Comparison of ENCODE assay signal across 8 cellular contexts in the genomic region with DNA sequence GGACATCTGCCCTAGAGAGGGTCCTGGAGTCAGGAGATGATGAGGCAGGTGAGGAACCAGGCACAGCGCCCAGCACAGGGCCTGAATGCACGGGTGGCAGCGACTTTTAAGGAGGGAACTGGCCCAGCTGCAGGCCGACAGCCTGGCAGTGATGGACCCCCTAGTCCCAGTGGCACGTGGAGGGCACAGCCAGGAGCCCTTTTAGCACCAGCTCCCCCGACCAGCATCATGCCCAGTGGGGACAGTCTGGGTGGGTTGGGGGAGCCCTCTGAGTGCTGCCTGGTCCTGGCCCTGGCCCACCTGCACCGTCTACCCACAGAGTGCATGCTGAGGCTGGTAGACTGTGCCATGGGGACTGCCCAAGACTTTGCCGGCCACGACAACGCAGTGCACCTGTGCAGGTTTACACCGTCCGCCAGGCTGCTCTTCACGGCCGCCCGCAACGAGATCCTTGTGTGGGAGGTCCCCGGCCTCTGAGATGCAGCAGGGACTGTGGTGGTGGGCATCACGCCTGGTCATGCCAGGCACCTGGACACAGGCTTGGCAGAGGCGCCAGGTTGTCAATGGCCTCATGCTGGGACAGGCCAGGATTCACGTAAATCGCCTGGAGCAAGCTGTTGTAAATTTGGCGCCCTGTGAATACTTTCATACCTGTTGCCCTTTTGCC. TPM values are rescaled to one million over a fixed set of nuclear protein-coding genes. Genes with fewer than 3 reads are reported as not detected.
A peak's percentile ranks its signal among the peaks of the same experiment; 100 is the strongest.
DNase-seq lines count a peak whose midpoint lies in the region; ATAC-seq and TF ChIP-seq lines count a peak whose summit lies in the region.

No MANE protein-coding gene starts in this region.

- intact Hi-C loops in psoas muscle (cut with DNase I): no loop called here

- H2AFZ ChIP-seq in OCI-LY3 (ENCODE audit: low read depth, low read length): no peak overlapping the region

- no peaks in the 10 kb centered on the region for H3K9me3 Mint-ChIP-seq in effector memory CD8-positive, alpha-beta T cell

- no peaks in the 10 kb centered on the region for H4K20me1 ChIP-seq in OCI-LY3 (ENCODE audit: insufficient read depth, low read length)

- H3K4me1 ChIP-seq in OCI-LY3 (ENCODE audit: low read length): peaks cover 12% of the 10 kb centered on the region
- peaks cover 14% of the 10 kb centered on the region for H3K4me1 ChIP-seq in psoas muscle

- H3K4me1 Mint-ChIP-seq in effector memory CD8-positive, alpha-beta T cell (ENCODE audit: low read depth in 2 of 2): peaks cover 3 to 10% of the 10 kb centered on the region in 2 donors

- H3K9me3 ChIP-seq in OCI-LY3 (ENCODE audit: insufficient read depth, low read length): no peaks in the 10 kb centered on the region
- no peaks in the 10 kb centered on the region for H3K9me3 ChIP-seq in psoas muscle

- no peak for DNase-seq in GM12865 (ENCODE audit: low read depth)
- DNase-seq in effector memory CD8-positive, alpha-beta T cell: no peak
- DNase-seq in psoas muscle: no peak
- DNase-seq in H4 (ENCODE audit: low spot score): no peak
- DNase-seq in DMS53 (lab: John Stamatoyannopoulos, UW): no peak
- DNase-seq in HPDE6-E6E7 (ENCODE audit: extremely low spot score): no peak

- ATAC-seq in effector memory CD8-positive, alpha-beta T cell (replicated peaks): no peak
- ATAC-seq in psoas muscle (no peak), GM18868 (IDR thresholded peaks at IDR 0.05; ENCODE audit: unreplicated experiment) (no peak)

- H3K79me2 ChIP-seq in OCI-LY3 (ENCODE audit: low read length): peaks cover 21% of the 10 kb centered on the region

- H3K36me3 Mint-ChIP-seq in effector memory CD8-positive, alpha-beta T cell (ENCODE audit: insufficient read depth): peaks cover 18% of the 10 kb centered on the region

- H3K27ac Mint-ChIP-seq in effector memory CD8-positive, alpha-beta T cell: peak overlapping the region; percentile 82 to 85

- H3K27ac ChIP-seq in OCI-LY3 (ENCODE audit: low read length) (0 out of 2 replicates have a peak overlapping the region, but pooled peaks have one; percentile 0), psoas muscle (peak overlapping the region; percentile 89)

- H3K4me2 ChIP-seq in OCI-LY3 (ENCODE audit: low read length): peak overlapping the region; percentile 63

- H3K9ac ChIP-seq in OCI-LY3 (ENCODE audit: low read length): peak overlapping the region; percentile 26; the same call in 1 of the 2 replicates

- no peaks in the 10 kb centered on the region for H3K27me3 Mint-ChIP-seq in effector memory CD8-positive, alpha-beta T cell

- H3K36me3 ChIP-seq in OCI-LY3 (replicated peaks; ENCODE audit: low read depth, low read length) (peaks cover 19% of the 10 kb centered on the region), psoas muscle (ENCODE audit: insufficient read depth in 1 of 2, low read depth in 1 of 2) (peaks cover 0 to 31% of the 10 kb centered on the region in 2 donors)

- H3K4me3 Mint-ChIP-seq in effector memory CD8-positive, alpha-beta T cell: peak overlapping the region; percentile 78 to 80

- H3K27me3 ChIP-seq in OCI-LY3 (ENCODE audit: low read depth, low read length) (no peaks in the 10 kb centered on the region), psoas muscle (ENCODE audit: insufficient read depth in 3 of 3, low read length in 2 of 3) (no peaks in the 10 kb centered on the region)

- TF ChIP-seq CTCF in GM12865 (IDR thresholded peaks at IDR 0.05; ENCODE audit: insufficient read depth, low read depth, low read length, missing control alignments) (no peak), OCI-LY3 (IDR thresholded peaks at IDR 0.05; ENCODE audit: low read depth, low read length) (no peak), psoas muscle (IDR thresholded peaks at IDR 0.05) (no peak)

- H3K4me3 ChIP-seq in GM12865 (ENCODE audit: low read depth, low read length) (peak overlapping the region; percentile 20), OCI-LY3 (ENCODE audit: low read length) (peak overlapping the region; percentile 97), psoas muscle (peak overlapping the region; percentile 98)

- 74 to 81% (median 74%) methylated on average over 22 of the region's 22 CpGs for WGBS in psoas muscle, 3 donors

RNA-seq across cellular contexts. Expression of gene RHOT2, which starts 0.7 kb away (rescaled TPM):
- 10 to 100 TPM; 38.8 to 56.8 (median 48.8) TPM for total RNA-seq in psoas muscle
- 10 to 100 TPM; 47.7 to 75.8 (median 52.6) TPM for polyA plus RNA-seq in psoas muscle
- 6.5 and 32.0 TPM in 2 replicates for total RNA-seq in H4 (2014; rRNA removed; shearing (Covaris generic))

RNA-seq across cellular contexts. Expression of gene RHBDL1, which starts 8.2 kb away (rescaled TPM):
- under 1 TPM; 0.13 to 0.42 (median 0.29) TPM for total RNA-seq in psoas muscle
- polyA plus RNA-seq in psoas muscle: under 1 TPM; 0.06 to 0.08 (median 0.08) TPM
- 0.31 and 3.8 TPM in 2 replicates for total RNA-seq in H4 (2014; rRNA removed; shearing (Covaris generic))

RNA-seq across cellular contexts. Expression of gene STUB1, which starts 13.0 kb away (rescaled TPM):
- total RNA-seq in psoas muscle: 100 to 1,000 TPM; 108 to 150 (median 115) TPM
- 100 to 1,000 TPM; 127 to 147 (median 134) TPM for polyA plus RNA-seq in psoas muscle
- total RNA-seq in H4 (2014; rRNA removed; shearing (Covaris generic)): 102 and 123 TPM in 2 replicates

RNA-seq across cellular contexts. Expression of gene JMJD8, which starts 16.9 kb away (rescaled TPM):
- 10 to 100 TPM; 19.1 to 27.5 (median 23.1) TPM for total RNA-seq in psoas muscle
- 10 to 100 TPM; 25.5 to 63.5 (median 41.5) TPM for polyA plus RNA-seq in psoas muscle
- total RNA-seq in H4 (2014; rRNA removed; shearing (Covaris generic)): 11.3 and 18.1 TPM in 2 replicates

RNA-seq across cellular contexts. Expression of gene WDR90, which starts 18.1 kb away (rescaled TPM):
- total RNA-seq in psoas muscle: 1 to 10 TPM; 4.0 to 9.6 (median 8.1) TPM
- 1 to 10 TPM; 5.6 to 9.7 (median 6.4) TPM for polyA plus RNA-seq in psoas muscle
- 2.5 and 4.8 TPM in 2 replicates for total RNA-seq in H4 (2014; rRNA removed; shearing (Covaris generic))

Comparison
In these comparisons a context has a peak if more than half of its experiments do, and no peak if none do; other contexts are left out.
1. H3K4me3 ChIP-seq: peak in every context shown above with its lines; median percentile 98 in psoas muscle; 97 in OCI-LY3; 20 in GM12865.